Comparison of ENCODE assay signal across 7 cellular contexts in the genomic region with DNA sequence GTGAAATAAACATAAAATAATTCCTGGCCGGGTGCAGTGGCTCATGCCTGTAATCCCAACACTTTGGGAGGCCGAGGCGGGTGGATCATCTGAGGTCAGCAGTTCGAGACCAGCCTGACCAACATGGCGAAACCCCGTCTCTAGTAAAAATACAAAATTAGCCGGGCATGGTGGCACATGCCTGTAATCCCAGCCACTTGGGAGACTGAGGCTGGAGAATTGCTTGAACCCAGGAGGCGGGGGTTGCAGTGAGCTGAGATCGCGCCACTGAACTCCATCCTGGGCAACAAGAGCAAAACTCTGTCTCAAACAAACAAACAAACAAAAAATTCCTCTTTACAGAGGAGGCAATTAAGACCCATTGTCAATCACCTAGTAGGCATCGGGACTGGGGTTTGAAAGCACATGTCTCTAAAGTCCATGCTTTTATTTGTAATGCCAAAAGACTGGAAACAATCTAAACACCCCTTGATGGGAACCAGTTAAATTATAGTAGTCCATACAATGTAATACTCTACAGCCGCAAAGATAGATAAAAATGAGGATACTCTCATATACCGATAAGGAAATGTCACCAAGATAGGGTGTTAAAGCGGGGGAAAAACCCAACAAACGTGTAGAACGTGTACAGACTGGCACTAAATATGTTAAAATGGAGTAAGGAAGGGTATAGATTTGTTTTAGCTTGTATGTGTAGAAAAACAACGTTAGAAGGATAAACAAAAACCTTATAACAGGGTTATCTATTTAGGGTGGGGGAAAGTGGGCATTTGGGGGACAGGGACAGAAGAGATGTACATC. TPM values are rescaled to one million over a fixed set of nuclear protein-coding genes. Genes with fewer than 3 reads are reported as not detected.
A peak's percentile ranks its signal among the peaks of the same experiment; 100 is the strongest.
DNase-seq lines count a peak whose midpoint lies in the region; ATAC-seq and TF ChIP-seq lines count a peak whose summit lies in the region.
"Not testable (repeated sequence)": the region's sequence is repeated elsewhere in the genome, so short reads cannot be mapped to it uniquely, and the experiment has no call there.

No MANE protein-coding gene starts in this region.

- not testable (repeated sequence) for DNase-seq in GM23248; Panc1 (ENCODE audit: low read depth, low spot score); activated T-cell treated with anti-CD3 and anti-CD28 coated beads, Interleukin-2, amount 50 U/mL, for 4 hours; chondrocyte (ENCODE audit: low spot score); right atrium auricular region (ENCODE audit: low spot score); natural killer cell

- BruUV-seq in Panc1 (replicated peaks; lab: Mats Ljungman, UMichigan), result not testable (repeated sequence)

- peaks cover 76% of the 10 kb centered on the region for H3K4me1 Mint-ChIP-seq in activated T-cell treated with anti-CD3 and anti-CD28 coated beads, Interleukin-2, amount 50 U/mL, for 4 hours (ENCODE audit: low read depth)
- H3K4me1 Mint-ChIP-seq in chondrocyte (ENCODE audit: low read depth), result peaks cover 51% of the 10 kb centered on the region
- peaks cover 64 to 74% of the 10 kb centered on the region in 2 donors for H3K4me1 Mint-ChIP-seq in natural killer cell
- H3K4me1 Mint-ChIP-seq in stimulated activated naive CD8-positive, alpha-beta T cell treated with anti-CD3 and anti-CD28 coated beads, Interleukin-15, Interleukin-2, amounts not matched to agents 100 ng/mL and 50 ng/mL, for 24 hours (ENCODE audit: low read depth), result peaks cover 92% of the 10 kb centered on the region

- H3K9me3 Mint-ChIP-seq in activated T-cell treated with anti-CD3 and anti-CD28 coated beads, Interleukin-2, amount 50 U/mL, for 4 hours; chondrocyte (ENCODE audit: low read depth); natural killer cell; stimulated activated naive CD8-positive, alpha-beta T cell treated with anti-CD3 and anti-CD28 coated beads, Interleukin-15, Interleukin-2, amounts not matched to agents 100 ng/mL and 50 ng/mL, for 24 hours: not testable (repeated sequence)

- intact Hi-C loops in Panc1 (cut with micrococcal nuclease; ENCODE audit: unreplicated experiment), result not testable (repeated sequence)
- intact Hi-C loops in natural killer cell (cut with micrococcal nuclease), result loop anchor here (1.0 to 2.0 kb wide), 2 partner anchors 7 to 45 kb away; partner anchors contain the start of gene PCBP1

- peak overlapping the region; percentile 92 for H2AFZ ChIP-seq in GM23248

- peak overlapping the region; percentile 79 for H3K4me2 ChIP-seq in GM23248 (ENCODE audit: unreplicated experiment)

- H3K36me3 Mint-ChIP-seq in activated T-cell treated with anti-CD3 and anti-CD28 coated beads, Interleukin-2, amount 50 U/mL, for 4 hours (ENCODE audit: insufficient read depth); chondrocyte (ENCODE audit: low read depth); natural killer cell; stimulated activated naive CD8-positive, alpha-beta T cell treated with anti-CD3 and anti-CD28 coated beads, Interleukin-15, Interleukin-2, amounts not matched to agents 100 ng/mL and 50 ng/mL, for 24 hours (ENCODE audit: low read depth): not testable (repeated sequence)

- not testable (repeated sequence) for H3K27me3 Mint-ChIP-seq in activated T-cell treated with anti-CD3 and anti-CD28 coated beads, Interleukin-2, amount 50 U/mL, for 4 hours (ENCODE audit: low read depth); chondrocyte (ENCODE audit: low read depth); natural killer cell (ENCODE audit: low read depth in 2 of 2); stimulated activated naive CD8-positive, alpha-beta T cell treated with anti-CD3 and anti-CD28 coated beads, Interleukin-15, Interleukin-2, amounts not matched to agents 100 ng/mL and 50 ng/mL, for 24 hours

- H3K4me3 ChIP-seq in GM23248, result not testable (repeated sequence)
- H3K4me3 ChIP-seq in Panc1 (ENCODE audit: low read depth in 2 of 2, low read length in 2 of 2) (peak overlapping the region; percentile 35 to 56; a peak in 3 of 4 replicates), right atrium auricular region (peak overlapping the region in 1 of 2 donors; percentile 39)

- ATAC-seq in Panc1, result not testable (repeated sequence)
- ATAC-seq in activated T-cell treated with anti-CD3 and anti-CD28 coated beads, Interleukin-2, amount 50 U/mL, for 4 hours, result peak in 1 of 2 donors; percentile 24
- ATAC-seq in natural killer cell, result peak; percentile 39 to 57 (median 55)

- CTCF ChIA-PET in Panc1 (lab: Charles Lee), result not testable (repeated sequence)

- H3K79me2 ChIP-seq in GM23248 (ENCODE audit: insufficient read depth), result not testable (repeated sequence)

- not testable (repeated sequence) for H3K9me2 ChIP-seq in GM23248 (ENCODE audit: insufficient read depth)

- H3K36me3 ChIP-seq in GM23248 (ENCODE audit: low read depth); Panc1 (ENCODE audit: control insufficient read depth, insufficient read depth, low read length); right atrium auricular region: not testable (repeated sequence)

- WGBS in GM23248 (ENCODE audit: low coverage in 1 of 2, low lambda C conversion rate in 2 of 2, missing lambda C conversion rate in 2 of 2), 2 experiments, result 79 to 82% methylated on average over 16 to 17 of the region's 17 CpGs

- POLR2A ChIA-PET in Panc1 (lab: Charles Lee), result not testable (repeated sequence)

- peak overlapping the region; percentile 92 for H3K27ac ChIP-seq in GM23248
- H3K27ac ChIP-seq in Panc1 (ENCODE audit: low read length), result peak overlapping the region; percentile 96
- H3K27ac ChIP-seq in right atrium auricular region, result peak overlapping the region; percentile 91 to 92

- in situ Hi-C loops in GM23248 (cut with MboI); Panc1 (cut with HindIII; ENCODE audit: low pct_unique_long_range_greater_than_20kb, low sequenced_read_pairs): not testable (repeated sequence)

- H4K20me1 ChIP-seq in GM23248 (ENCODE audit: insufficient read depth), result not testable (repeated sequence)

- H3K27ac Mint-ChIP-seq in chondrocyte (ENCODE audit: unreplicated experiment) (peak overlapping the region; percentile 99), natural killer cell (peak overlapping the region; percentile 93 to 98)
- peak overlapping the region; percentile 100 for H3K27ac Mint-ChIP-seq in stimulated activated naive CD8-positive, alpha-beta T cell treated with anti-CD3 and anti-CD28 coated beads, Interleukin-15, Interleukin-2, amounts not matched to agents 100 ng/mL and 50 ng/mL, for 24 hours

- H3K4me3 Mint-ChIP-seq in activated T-cell treated with anti-CD3 and anti-CD28 coated beads, Interleukin-2, amount 50 U/mL, for 4 hours, result peak overlapping the region; percentile 77
- H3K4me3 Mint-ChIP-seq in chondrocyte (ENCODE audit: unreplicated experiment), result not testable (repeated sequence)
- H3K4me3 Mint-ChIP-seq in natural killer cell, result peak overlapping the region; percentile 75
- H3K4me3 Mint-ChIP-seq in stimulated activated naive CD8-positive, alpha-beta T cell treated with anti-CD3 and anti-CD28 coated beads, Interleukin-15, Interleukin-2, amounts not matched to agents 100 ng/mL and 50 ng/mL, for 24 hours, result peak overlapping the region; percentile 96

- TF ChIP-seq CTCF in Panc1 (IDR thresholded peaks at IDR 0.05); chondrocyte (IDR thresholded peaks at IDR 0.05); right atrium auricular region (IDR thresholded peaks at IDR 0.05); natural killer cell (IDR thresholded peaks at IDR 0.05): not testable (repeated sequence)

- H3F3A ChIP-seq in GM23248 (ENCODE audit: insufficient read depth), result peaks cover 31% of the 10 kb centered on the region

- peaks cover 31% of the 10 kb centered on the region for H3K4me1 ChIP-seq in GM23248 (ENCODE audit: insufficient read depth)
- peaks cover 42% of the 10 kb centered on the region for H3K4me1 ChIP-seq in Panc1 (ENCODE audit: control insufficient read depth, insufficient read depth, low read length)
- peaks cover 0 to 53% of the 10 kb centered on the region in 2 donors for H3K4me1 ChIP-seq in right atrium auricular region

- not testable (repeated sequence) for H3K9me3 ChIP-seq in GM23248 (ENCODE audit: low read depth); Panc1 (ENCODE audit: control insufficient read depth, insufficient read depth, low read depth, low read length); right atrium auricular region

- not testable (repeated sequence) for H3K27me3 ChIP-seq in GM23248 (replicated peaks; ENCODE audit: insufficient read depth); Panc1 (ENCODE audit: control insufficient read depth, insufficient read depth, low read length); right atrium auricular region

- H3K9ac ChIP-seq in GM23248, result peak overlapping the region; percentile 84

RNA-seq across cellular contexts. Expression of gene PCBP1, which starts 44.3 kb away (rescaled TPM):
- 23.8 and 29.8 TPM in 2 replicates for total RNA-seq in GM23248 (2014; rRNA removed; shearing (Covaris generic))
- polyA plus RNA-seq in GM23248 (2016; fragmentation: Nextera tagmentation; extraction: Ambion mirVana), result 163 and 167 TPM in 2 replicates
- total RNA-seq in Panc1 (2021; ENCODE audit: unreplicated experiment) (276 TPM), chondrocyte (220 to 240 TPM (median 221 TPM) in 3 replicates), right atrium auricular region (100 to 1,000 TPM; 121 to 147 TPM), natural killer cell (100 to 1,000 TPM; 329 to 358 (median 352) TPM)
- polyA plus RNA-seq in Panc1 (2012; ENCODE audit: insufficient read length), result 289 TPM
- total RNA-seq in activated T-cell treated with anti-CD3 and anti-CD28 coated beads, Interleukin-2, amount 50 U/mL, for 4 hours, result 100 to 1,000 TPM; 427 to 493 (median 462) TPM

RNA-seq across cellular contexts. Expression of gene C2orf42, which starts 59.3 kb away (rescaled TPM):
- 23.2 and 25.5 TPM in 2 replicates for total RNA-seq in GM23248 (2014; rRNA removed; shearing (Covaris generic))
- polyA plus RNA-seq in GM23248 (2016; fragmentation: Nextera tagmentation; extraction: Ambion mirVana), result 15.5 and 15.7 TPM in 2 replicates
- total RNA-seq in Panc1 (2021; ENCODE audit: unreplicated experiment), result 15.4 TPM
- polyA plus RNA-seq in Panc1 (2012; ENCODE audit: insufficient read length), result 14.7 TPM
- 10 to 100 TPM; 16.7 to 20.1 (median 18.5) TPM for total RNA-seq in activated T-cell treated with anti-CD3 and anti-CD28 coated beads, Interleukin-2, amount 50 U/mL, for 4 hours
- total RNA-seq in chondrocyte, result 14.3 to 24.8 TPM (median 14.7 TPM) in 3 replicates
- total RNA-seq in right atrium auricular region, result 1 to 10 TPM; 9.6 to 9.9 TPM
- 10 to 100 TPM; 22.7 to 31.5 (median 25.7) TPM for total RNA-seq in natural killer cell
